8 cellular contexts compared by ENCODE assay signal in the genomic region with DNA sequence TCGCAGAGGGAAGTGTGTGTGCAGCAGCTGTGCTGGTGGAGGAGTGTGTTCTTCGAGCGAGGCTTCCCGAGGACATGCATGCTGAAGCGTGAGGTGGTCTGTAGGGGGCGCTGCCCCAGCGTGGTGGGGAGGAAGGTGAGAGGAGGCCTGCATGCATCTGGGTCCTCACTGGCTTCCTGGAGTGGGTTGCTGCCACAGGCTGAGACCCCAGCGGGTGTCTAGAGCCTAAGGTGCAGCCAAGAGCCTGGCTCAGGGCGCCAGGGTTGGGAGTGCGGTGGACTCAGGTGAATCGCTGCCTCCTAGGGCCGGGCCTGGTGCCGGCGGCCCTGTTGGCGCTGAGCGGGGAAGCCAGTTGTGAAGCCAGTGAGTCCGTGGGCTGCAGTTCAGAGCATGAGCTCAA. TPM values are rescaled to one million over a fixed set of nuclear protein-coding genes. Genes with fewer than 3 reads are reported as not detected.
A peak's percentile ranks its signal among the peaks of the same experiment; 100 is the strongest.
DNase-seq lines count a peak whose midpoint lies in the region; ATAC-seq and TF ChIP-seq lines count a peak whose summit lies in the region.
"Had no signal": no experiment of that assay in that cellular context is flagged by ENCODE, and none has a peak within 500 bp of the region (broad histone marks: within the 10 kb centered on the region; RNA-seq: fewer than 3 reads in every experiment).

No MANE protein-coding gene starts in this region.

- H3K36me3 Mint-ChIP-seq in mesothelial cell of epicardium, result peaks cover 45% of the 10 kb centered on the region

- H4K20me1 ChIP-seq in GM23248 (ENCODE audit: insufficient read depth) (no peaks in the 10 kb centered on the region), SU-DHL-6 (ENCODE audit: low read depth, low read length) (no peaks in the 10 kb centered on the region)

- H3K9me2 ChIP-seq in GM23248 (ENCODE audit: insufficient read depth), result no peaks in the 10 kb centered on the region
- H3K9me2 ChIP-seq in SU-DHL-6 (replicated peaks; ENCODE audit: insufficient read depth, low read length), result no peaks in the 10 kb centered on the region

- H3K9me3 Mint-ChIP-seq in mesothelial cell of epicardium, result no peaks in the 10 kb centered on the region
- H3K9me3 Mint-ChIP-seq: stimulated activated memory B cell treated with anti-CD40 and anti-IgM and Interleukin-4, amounts not matched to agents 10 μg/mL and 1 μg/mL and 100 μg/mL, for 72 hours had no signal

- H3K27ac ChIP-seq in GM23248 (no peak overlapping the region), SU-DHL-6 (ENCODE audit: low read depth, low read length) (no peak overlapping the region)

- peaks cover 4% of the 10 kb centered on the region for H3K4me1 ChIP-seq in GM23248 (ENCODE audit: insufficient read depth)

- no peak overlapping the region for H3K27ac Mint-ChIP-seq in mesothelial cell of epicardium
- H3K27ac Mint-ChIP-seq: stimulated activated memory B cell treated with anti-CD40 and anti-IgM and Interleukin-4, amounts not matched to agents 10 μg/mL and 1 μg/mL and 100 μg/mL, for 72 hours had no signal

- H3K9me3 ChIP-seq in GM23248 (ENCODE audit: low read depth) (no peaks in the 10 kb centered on the region), SU-DHL-6 (ENCODE audit: insufficient read depth, low read length) (no peaks in the 10 kb centered on the region)

- H3K4me3 ChIP-seq in GM23248 (no peak overlapping the region), SU-DHL-6 (ENCODE audit: insufficient read depth, low read length, poor library complexity, severe bottlenecking) (no peak overlapping the region)

- H3K4me2 ChIP-seq in GM23248 (ENCODE audit: unreplicated experiment), result no peak overlapping the region
- H3K4me2 ChIP-seq in SU-DHL-6 (ENCODE audit: low read depth, low read length, poor library complexity, severe bottlenecking), result no peak overlapping the region

- no peak for ATAC-seq in activated CD4-positive, CD25-positive, alpha-beta regulatory T cell treated with anti-CD3 and anti-CD28 coated beads, Interleukin-2, amount 50 U/mL, for 24 hours
- ATAC-seq: stimulated activated memory B cell treated with anti-CD40 and anti-IgM and Interleukin-4, amounts not matched to agents 10 μg/mL and 1 μg/mL and 100 μg/mL, for 72 hours had no signal

- 76 to 82% methylated on average over 15 to 17 of the region's 17 CpGs for WGBS in GM23248 (ENCODE audit: low coverage in 1 of 2, low lambda C conversion rate in 2 of 2, missing lambda C conversion rate in 2 of 2), 2 experiments

- no peaks in the 10 kb centered on the region for H3K4me1 Mint-ChIP-seq in mesothelial cell of epicardium
- H3K4me1 Mint-ChIP-seq: stimulated activated memory B cell treated with anti-CD40 and anti-IgM and Interleukin-4, amounts not matched to agents 10 μg/mL and 1 μg/mL and 100 μg/mL, for 72 hours had no signal

- DNase-seq in GM23248, result peak; percentile 37
- DNase-seq in mesothelial cell of epicardium (ENCODE audit: low spot score in 2 of 2, unreplicated experiment in 2 of 2), result no peak
- no peak for DNase-seq in SKM-1 treated with dmso at 0.1 percent for 144 hours (lab: John Stamatoyannopoulos, UW; ENCODE audit: unreplicated experiment)
- DNase-seq in mesenteric fat pad (ENCODE audit: low spot score), result no peak
- DNase-seq: cortex of kidney had no signal

- H3K4me3 Mint-ChIP-seq in mesothelial cell of epicardium, result no peak overlapping the region
- H3K4me3 Mint-ChIP-seq: stimulated activated memory B cell treated with anti-CD40 and anti-IgM and Interleukin-4, amounts not matched to agents 10 μg/mL and 1 μg/mL and 100 μg/mL, for 72 hours had no signal

- H3K9ac ChIP-seq in GM23248, result no peak overlapping the region
- no peak overlapping the region for H3K9ac ChIP-seq in SU-DHL-6 (ENCODE audit: low read length)

- no peak overlapping the region for H2AFZ ChIP-seq in GM23248
- H2AFZ ChIP-seq in SU-DHL-6 (ENCODE audit: low read depth, low read length, severe bottlenecking), result no peak overlapping the region

- H3K27me3 ChIP-seq in GM23248 (replicated peaks; ENCODE audit: insufficient read depth) (no peaks in the 10 kb centered on the region), SU-DHL-6 (ENCODE audit: low read length) (no peaks in the 10 kb centered on the region)

- TF ChIP-seq CTCF in SU-DHL-6 (IDR thresholded peaks at IDR 0.05; ENCODE audit: insufficient read depth, low read length, poor library complexity, severe bottlenecking) (peak; percentile 32), mesothelial cell of epicardium (IDR thresholded peaks at IDR 0.05; ENCODE audit: unreplicated experiment) (peak; percentile 32)

- peaks cover 12% of the 10 kb centered on the region for H3F3A ChIP-seq in GM23248 (ENCODE audit: insufficient read depth)
- H3F3A ChIP-seq in SU-DHL-6 (ENCODE audit: insufficient read depth), result no peaks in the 10 kb centered on the region

- H3K36me3 ChIP-seq in GM23248 (ENCODE audit: low read depth) (no peaks in the 10 kb centered on the region; the same call in 1 of the 2 replicates), SU-DHL-6 (ENCODE audit: low read length) (no peaks in the 10 kb centered on the region)

- no peaks in the 10 kb centered on the region; the same call in 1 of the 2 replicates for H3K79me2 ChIP-seq in GM23248 (ENCODE audit: insufficient read depth)
- H3K79me2 ChIP-seq in SU-DHL-6 (ENCODE audit: insufficient read depth, low read length), result no peaks in the 10 kb centered on the region

- in situ Hi-C loops in GM23248 (cut with MboI), result loop anchor here (25.0 kb wide), 1 partner anchor 460 kb away; a partner anchor contains a TSS

- H3K27me3 Mint-ChIP-seq in mesothelial cell of epicardium (ENCODE audit: low read depth), result no peaks in the 10 kb centered on the region
- H3K27me3 Mint-ChIP-seq: stimulated activated memory B cell treated with anti-CD40 and anti-IgM and Interleukin-4, amounts not matched to agents 10 μg/mL and 1 μg/mL and 100 μg/mL, for 72 hours had no signal

RNA-seq across cellular contexts. Expression of a gene that starts 7.5 kb away (rescaled TPM):
- total RNA-seq in GM23248 (2014; rRNA removed; shearing (Covaris generic)), result 69.7 and 73.2 TPM in 2 replicates
- polyA plus RNA-seq in GM23248 (2016; fragmentation: Nextera tagmentation; extraction: Ambion mirVana), result 40.2 and 40.9 TPM in 2 replicates
- total RNA-seq in mesothelial cell of epicardium, result 3.5 to 4.0 TPM (median 3.6 TPM) in 3 replicates
- 51.1 TPM for total RNA-seq in mesenteric fat pad

RNA-seq across cellular contexts. Expression of a gene that starts 19.9 kb away (rescaled TPM):
- total RNA-seq in GM23248 (2014; rRNA removed; shearing (Covaris generic)), result 2.0 and 2.3 TPM in 2 replicates
- 4.0 and 5.9 TPM in 2 replicates for polyA plus RNA-seq in GM23248 (2016; fragmentation: Nextera tagmentation; extraction: Ambion mirVana)
- 30.8 to 39.1 TPM (median 36.4 TPM) in 3 replicates for total RNA-seq in mesothelial cell of epicardium
- 18.5 TPM for total RNA-seq in mesenteric fat pad

RNA-seq across cellular contexts. Expression of a gene that starts 28.6 kb away (rescaled TPM):
- 36.1 and 39.7 TPM in 2 replicates for total RNA-seq in GM23248 (2014; rRNA removed; shearing (Covaris generic))
- 30.9 and 31.6 TPM in 2 replicates for polyA plus RNA-seq in GM23248 (2016; fragmentation: Nextera tagmentation; extraction: Ambion mirVana)
- total RNA-seq in mesothelial cell of epicardium, result 25.8 to 28.2 TPM (median 26.2 TPM) in 3 replicates
- 17.9 TPM for total RNA-seq in mesenteric fat pad

RNA-seq across cellular contexts. Expression of a gene that starts 32.9 kb away (rescaled TPM):
- total RNA-seq in GM23248 (2014; rRNA removed; shearing (Covaris generic)), result 2.0 and 2.3 TPM in 2 replicates
- 0.23 and 0.46 TPM in 2 replicates for polyA plus RNA-seq in GM23248 (2016; fragmentation: Nextera tagmentation; extraction: Ambion mirVana)
- total RNA-seq in mesothelial cell of epicardium (4.9 to 5.9 TPM (median 5.2 TPM) in 3 replicates), mesenteric fat pad (1.5 TPM)

RNA-seq across cellular contexts. Expression of a gene that starts 54.1 kb away (rescaled TPM):
- 18.2 and 23.0 TPM in 2 replicates for total RNA-seq in GM23248 (2014; rRNA removed; shearing (Covaris generic))
- 0.39 and 0.64 TPM in 2 replicates for polyA plus RNA-seq in GM23248 (2016; fragmentation: Nextera tagmentation; extraction: Ambion mirVana)
- total RNA-seq in mesothelial cell of epicardium (53.5 to 56.4 TPM (median 54.9 TPM) in 3 replicates), mesenteric fat pad (11.4 TPM)

Comparison
In these comparisons a context has a peak if more than half of its experiments do, and no peak if none do; other contexts are left out.
1. RNA of a gene that starts 7.5 kb away (total RNA-seq): 69.7 to 73.2 TPM in GM23248 and 51.1 TPM in mesenteric fat pad (single experiment); 3.5 to 4.0 TPM in mesothelial cell of epicardium; every median in the first group is over 10 times any median in the second.